29 cellular contexts compared by ENCODE assay signal in genomic region chr5:13695076-13695712, GRCh38.
DNase-seq lines count a peak whose midpoint lies in the region; ATAC-seq and TF ChIP-seq lines count a peak whose summit lies in the region.
"Had no signal": no experiment of that assay in that cellular context is flagged by ENCODE, and none has a peak within 500 bp of the region (broad histone marks: within the 10 kb centered on the region; RNA-seq: fewer than 3 reads in every experiment).

No MANE protein-coding gene starts in this region.

- H2AK5ac ChIP-seq in IMR-90 (ENCODE audit: low read depth, low read length), result no peak overlapping the region

- H3K9me3 ChIP-seq in IMR-90 (ENCODE audit: control insufficient read depth, insufficient read depth, low read length), result 0 out of 2 replicates have a peak, but pooled peaks cover 2% of the 10 kb centered on the region
- peaks cover 10% of the 10 kb centered on the region for H3K9me3 ChIP-seq in endodermal cell (ENCODE audit: control insufficient read depth, low read length)
- no peaks in the 10 kb centered on the region for H3K9me3 ChIP-seq in right lobe of liver
- H3K9me3 ChIP-seq in Peyer's patch, result no peaks in the 10 kb centered on the region
- H3K9me3 ChIP-seq: HAP-1, psoas muscle had no signal

- H3K36me3 ChIP-seq in IMR-90 (ENCODE audit: control insufficient read depth, insufficient read depth, low read length), result peaks cover 4% of the 10 kb centered on the region
- no peaks in the 10 kb centered on the region for H3K36me3 ChIP-seq in endodermal cell (ENCODE audit: control insufficient read depth, insufficient read depth, low read length)
- no peaks in the 10 kb centered on the region for H3K36me3 ChIP-seq in right lobe of liver
- H3K36me3 ChIP-seq in Peyer's patch, result no peaks in the 10 kb centered on the region
- H3K36me3 ChIP-seq: HAP-1, WERI-Rb-1 had no signal

- POLR2A ChIA-PET in IMR-90 (lab: Charles Lee; ENCODE audit: unreplicated experiment), result no interaction called here

- 0% methylated on average over 1 of the region's 9 CpGs; no CpG with 5 or more reads in 1 of the 2 experiments for WGBS in IMR-90 (ENCODE audit: extremely low coverage in 2 of 2, insufficient read length in 1 of 2), 2 experiments
- 83 to 85% methylated on average over 7 to 8 of the region's 9 CpGs for WGBS in endodermal cell (ENCODE audit: insufficient coverage in 1 of 2, insufficient read length in 1 of 2), 2 experiments
- WGBS in right lobe of liver (ENCODE audit: insufficient coverage, low coverage, low lambda C conversion rate, missing lambda C conversion rate), result 15% methylated on average over 8 of the region's 9 CpGs

- peaks cover 3% of the 10 kb centered on the region for H3K9me1 ChIP-seq in IMR-90 (ENCODE audit: insufficient read depth, low read length)

- H2AFZ ChIP-seq in IMR-90 (replicated peaks; ENCODE audit: low read length, poor library complexity), result no peak overlapping the region

- H2BK5ac ChIP-seq in IMR-90 (ENCODE audit: low read depth, low read length, poor library complexity, severe bottlenecking), result no peak overlapping the region

- DNase-seq in Calu3 (peak; percentile 46), IMR-90 (peak; percentile 6), endodermal cell (no peak), right lobe of liver (no peak), GOT3 (lab: John Stamatoyannopoulos, UW) (no peak), Peyer's patch (no peak)
- DNase-seq: activated CD4-positive, alpha-beta T cell treated with anti-CD3 and anti-CD28 coated beads, Interleukin-2, amount 10 ng/mL, durations not matched to agents 24 days and 14 days; activated gamma-delta T cell treated with Interleukin-2 at 50 U/mL for 16 hours; activated T-cell treated with anti-CD3 and anti-CD28 coated beads, Interleukin-2, amount 50 U/mL, for 24 hours; EL; foreskin fibroblast; Kasumi-1; left colon; naive B cell; NCI-H524; nucleus accumbens; psoas muscle; SHP77; stimulated activated CD4-positive, alpha-beta T cell treated with anti-CD3 and anti-CD28 coated beads, Interleukin-15, amount 100 ng/mL, for 24 hours; stimulated activated naive CD4-positive, alpha-beta T cell; SW 1271; T1000; WERI-Rb-1 had no signal

- H3K27me3 ChIP-seq in IMR-90 (ENCODE audit: control insufficient read depth, insufficient read depth, low read length), result no peaks in the 10 kb centered on the region
- H3K27me3 ChIP-seq in endodermal cell (ENCODE audit: control insufficient read depth, insufficient read depth, low read length, poor library complexity, severe bottlenecking), result peaks cover 41% of the 10 kb centered on the region
- H3K27me3 ChIP-seq in right lobe of liver, result no peaks in the 10 kb centered on the region
- H3K27me3 ChIP-seq in Peyer's patch, result no peaks in the 10 kb centered on the region

- H3K4me3 ChIP-seq in IMR-90 (ENCODE audit: insufficient read depth, low read depth, low read length) (no peak overlapping the region), endodermal cell (ENCODE audit: low read length) (no peak overlapping the region), right lobe of liver (no peak overlapping the region), Peyer's patch (no peak overlapping the region)
- H3K4me3 ChIP-seq: HAP-1, psoas muscle had no signal

- H3K4me2 ChIP-seq in IMR-90 (ENCODE audit: low read depth, low read length), result no peak overlapping the region

- H2BK120ac ChIP-seq in IMR-90 (ENCODE audit: low read depth, low read length), result no peak overlapping the region

- TF ChIP-seq RAD21 in IMR-90 (IDR thresholded peaks at IDR 0.05; ENCODE audit: low read length), result no peak

- CTCF ChIA-PET in Calu3 (lab: Charles Lee), result no interaction called here
- CTCF ChIA-PET in IMR-90 (lab: Yijun Ruan, JAX), result no interaction called here

- no peak overlapping the region for H2BK15ac ChIP-seq in IMR-90 (ENCODE audit: low read depth, low read length)

- H3K4me1 ChIP-seq in IMR-90 (ENCODE audit: control insufficient read depth, insufficient read depth, low read length), result no peaks in the 10 kb centered on the region
- no peaks in the 10 kb centered on the region for H3K4me1 ChIP-seq in endodermal cell (ENCODE audit: control insufficient read depth, insufficient read depth, low read length)
- peaks cover 0 to 7% (median 0%) of the 10 kb centered on the region in 4 donors for H3K4me1 ChIP-seq in right lobe of liver
- H3K4me1 ChIP-seq in Peyer's patch, result no peaks in the 10 kb centered on the region
- H3K4me1 ChIP-seq: HAP-1, psoas muscle had no signal

- no peak overlapping the region for H3K4me3 Mint-ChIP-seq in Calu3 (ENCODE audit: low read depth, unreplicated experiment)
- H3K4me3 Mint-ChIP-seq in endodermal cell, result no peak overlapping the region
- H3K4me3 Mint-ChIP-seq: activated CD4-positive, alpha-beta T cell treated with anti-CD3 and anti-CD28 coated beads, Interleukin-2, amount 10 ng/mL, durations not matched to agents 24 days and 14 days; activated T-cell treated with anti-CD3 and anti-CD28 coated beads, Interleukin-2, amount 50 U/mL, for 24 hours; brain; CD14-positive monocyte; naive B cell had no signal

- BruUV-seq in Calu3 (replicated peaks; lab: Mats Ljungman, UMichigan) (no TSS peak), IMR-90 (replicated peaks; lab: Mats Ljungman, UMichigan) (no TSS peak)

- dilution Hi-C loops in IMR-90 (cut with HindIII; ENCODE audit: low sequenced_read_pairs, unreplicated experiment), result no loop called here

- H2AK9ac ChIP-seq in IMR-90 (replicated peaks; ENCODE audit: low read depth, low read length, poor library complexity), result no peak overlapping the region

- H3K27ac ChIP-seq in IMR-90 (ENCODE audit: insufficient read depth, low read length) (no peak overlapping the region), endodermal cell (ENCODE audit: low read depth, low read length) (no peak overlapping the region), right lobe of liver (no peak overlapping the region), Peyer's patch (no peak overlapping the region)
- H3K27ac ChIP-seq: epithelial cell of prostate, psoas muscle, WERI-Rb-1 had no signal

- in situ Hi-C loops in IMR-90 (cut with MboI; ENCODE audit: low sequenced_read_pairs), result no loop called here

- no peak overlapping the region for H3K18ac ChIP-seq in IMR-90 (ENCODE audit: low read depth, low read length)

- ATAC-seq in IMR-90 (ENCODE audit: low read depth), result peak; percentile 56
- peak; percentile 49 to 91 (median 72) for ATAC-seq in right lobe of liver
- no peak for ATAC-seq in esophagus mucosa
- ATAC-seq in HG03378 (IDR thresholded peaks at IDR 0.05; ENCODE audit: unreplicated experiment), result no peak
- ATAC-seq: left colon, psoas muscle had no signal

- H3K4me1 Mint-ChIP-seq in Calu3 (ENCODE audit: low read depth, unreplicated experiment) (peaks cover 9% of the 10 kb centered on the region), endodermal cell (no peaks in the 10 kb centered on the region)
- H3K4me1 Mint-ChIP-seq: activated CD4-positive, alpha-beta T cell treated with anti-CD3 and anti-CD28 coated beads, Interleukin-2, amount 10 ng/mL, durations not matched to agents 24 days and 14 days; brain; CD14-positive monocyte; naive B cell had no signal

- H3K56ac ChIP-seq in IMR-90 (ENCODE audit: extremely low read depth, insufficient read depth, low read length), result no peak overlapping the region

- TF ChIP-seq CTCF in Calu3 (IDR thresholded peaks at IDR 0.05; ENCODE audit: unreplicated experiment) (no peak), IMR-90 (conservative IDR thresholded peaks at IDR 0.05; ENCODE audit: low read depth, low read length) (no peak), endodermal cell (conservative IDR thresholded peaks at IDR 0.05) (peak; percentile 19), right lobe of liver (IDR thresholded peaks at IDR 0.05) (peak in 1 of 4 donors; percentile 7), Peyer's patch (IDR thresholded peaks at IDR 0.05) (no peak)

- H3K79me1 ChIP-seq in IMR-90 (ENCODE audit: low read depth in 1 of 2, low read length in 2 of 2), result no peaks in the 10 kb centered on the region

- H3K14ac ChIP-seq in IMR-90 (replicated peaks; ENCODE audit: low read depth, low read length), result no peak overlapping the region

- no peak overlapping the region for H3K23ac ChIP-seq in IMR-90 (ENCODE audit: low read depth, low read length)

- H3K4ac ChIP-seq in IMR-90 (ENCODE audit: low read depth, low read length), result no peak overlapping the region; the same call in 1 of the 2 replicates

- no peak overlapping the region for H4K5ac ChIP-seq in IMR-90 (ENCODE audit: low read depth, low read length)

- H3K9ac ChIP-seq in IMR-90 (ENCODE audit: low read depth, low read length), result no peak overlapping the region
- no peak overlapping the region for H3K9ac ChIP-seq in endodermal cell (ENCODE audit: extremely low read depth, low read length, poor library complexity, severe bottlenecking)

- H4K91ac ChIP-seq in IMR-90 (ENCODE audit: insufficient read depth, low read depth, low read length), result no peak overlapping the region

- no peak overlapping the region for H2BK20ac ChIP-seq in IMR-90 (ENCODE audit: low read depth, low read length)

- H3K36me3 Mint-ChIP-seq in Calu3 (ENCODE audit: insufficient read depth, unreplicated experiment) (no peaks in the 10 kb centered on the region), endodermal cell (ENCODE audit: low read depth) (no peaks in the 10 kb centered on the region)
- H3K36me3 Mint-ChIP-seq: brain, CD14-positive monocyte, naive B cell had no signal

- no peak overlapping the region for H4K8ac ChIP-seq in IMR-90 (ENCODE audit: low read depth in 2 of 2, low read length in 2 of 2)

- H3K27ac Mint-ChIP-seq in Calu3 (ENCODE audit: unreplicated experiment) (no peak overlapping the region), endodermal cell (no peak overlapping the region)
- H3K27ac Mint-ChIP-seq: activated CD4-positive, alpha-beta T cell treated with anti-CD3 and anti-CD28 coated beads, Interleukin-2, amount 10 ng/mL, durations not matched to agents 24 days and 14 days; activated T-cell treated with anti-CD3 and anti-CD28 coated beads, Interleukin-2, amount 50 U/mL, for 24 hours; brain; CD14-positive monocyte; naive B cell had no signal

- peaks cover 3% of the 10 kb centered on the region for H3K9me3 Mint-ChIP-seq in Calu3 (ENCODE audit: low read depth, unreplicated experiment)
- no peaks in the 10 kb centered on the region for H3K9me3 Mint-ChIP-seq in endodermal cell
- H3K9me3 Mint-ChIP-seq: activated CD4-positive, alpha-beta T cell treated with anti-CD3 and anti-CD28 coated beads, Interleukin-2, amount 10 ng/mL, durations not matched to agents 24 days and 14 days; brain had no signal

- intact Hi-C loops in Calu3 (cut with micrococcal nuclease; ENCODE audit: unreplicated experiment) (loop anchor here (10.0 kb wide), 1 partner anchor 260 kb away; no protein-coding TSS in a partner anchor), IMR-90 (cut with micrococcal nuclease) (no loop called here), right lobe of liver (cut with DNase I) (no loop called here)

- no peaks in the 10 kb centered on the region for H4K20me1 ChIP-seq in IMR-90 (ENCODE audit: insufficient read depth, low read length)

- no peak for TF ChIP-seq POLR2A in IMR-90 (IDR thresholded peaks at IDR 0.05; ENCODE audit: low read depth, low read length)
- no peak for TF ChIP-seq POLR2A in right lobe of liver (IDR thresholded peaks at IDR 0.05)
- TF ChIP-seq POLR2A in Peyer's patch (IDR thresholded peaks at IDR 0.05), result no peak

- H3K27me3 Mint-ChIP-seq in Calu3 (ENCODE audit: unreplicated experiment) (no peaks in the 10 kb centered on the region), endodermal cell (ENCODE audit: insufficient read depth) (peaks cover 24% of the 10 kb centered on the region)
- H3K27me3 Mint-ChIP-seq: activated CD4-positive, alpha-beta T cell treated with anti-CD3 and anti-CD28 coated beads, Interleukin-2, amount 10 ng/mL, durations not matched to agents 24 days and 14 days; activated T-cell treated with anti-CD3 and anti-CD28 coated beads, Interleukin-2, amount 50 U/mL, for 24 hours; brain; naive B cell had no signal

Comparison
In these comparisons a context has a peak if more than half of its experiments do, and no peak if none do; other contexts are left out.
1. DNase-seq: peak in Calu3 (single experiment) and IMR-90 (single experiment); none in endodermal cell (single experiment), right lobe of liver (0 of 3), GOT3 (single experiment) and Peyer's patch (0 of 3).
2. ATAC-seq: peak in IMR-90 (single experiment) and right lobe of liver (4 of 4); none in esophagus mucosa (single experiment) and HG03378 (single experiment).